8 cellular contexts compared by ENCODE assay signal in genomic region chr6:166955865-166956443, GRCh38. TPM values are rescaled to one million over a fixed set of nuclear protein-coding genes. Genes with fewer than 3 reads are reported as not detected.
DNase-seq lines count a peak whose midpoint lies in the region; ATAC-seq and TF ChIP-seq lines count a peak whose summit lies in the region.

No MANE protein-coding gene starts in this region.

- H3K4me1 ChIP-seq in CD4-positive, alpha-beta memory T cell (ENCODE audit: insufficient read depth, low read length): peaks cover 74% of the 10 kb centered on the region
- H3K4me1 ChIP-seq in prostate gland (replicated peaks): no peaks in the 10 kb centered on the region

- WGBS in prostate gland: 1% methylated on average over 44 of the region's 54 CpGs

- peaks cover 28 to 29% of the 10 kb centered on the region in 2 donors for H3K36me3 Mint-ChIP-seq in CD4-positive, alpha-beta memory T cell
- H3K36me3 Mint-ChIP-seq in WTC11: peaks cover 15% of the 10 kb centered on the region

- H3K9me3 Mint-ChIP-seq in CD4-positive, alpha-beta memory T cell: peaks cover 0 to 6% (median 0%) of the 10 kb centered on the region in 8 donors
- H3K9me3 Mint-ChIP-seq in WTC11: peaks cover 4% of the 10 kb centered on the region

- H3K27ac ChIP-seq in CD4-positive, alpha-beta memory T cell (ENCODE audit: low read depth, low read length): peak overlapping the region; percentile 92
- H3K27ac ChIP-seq in HL-60 (replicated peaks): peak overlapping the region; percentile 93
- peak overlapping the region; percentile 88 to 92 for H3K27ac ChIP-seq in prostate gland

- H3K9me3 ChIP-seq in CD4-positive, alpha-beta memory T cell (ENCODE audit: control insufficient read depth in 1 of 2, low read length in 2 of 2): no peaks in the 10 kb centered on the region
- H3K9me3 ChIP-seq in prostate gland: no peaks in the 10 kb centered on the region

- peak overlapping the region; percentile 68 to 95 for H3K4me3 ChIP-seq in CD4-positive, alpha-beta memory T cell (ENCODE audit: low read length in 2 of 2)
- peak overlapping the region; percentile 72 for H3K4me3 ChIP-seq in HL-60 (replicated peaks; ENCODE audit: insufficient read depth, low read length)
- peak overlapping the region; percentile 57 to 77 for H3K4me3 ChIP-seq in prostate gland

- intact Hi-C loops in CD4-positive, alpha-beta memory T cell (cut with micrococcal nuclease): loop anchor here (2.0 to 10.0 kb wide), 5 partner anchors 33 to 541 kb away; partner anchors contain the start of gene RPS6KA2
- intact Hi-C loops in Right ventricle myocardium superior (cut with DNase I) (no loop called here), prostate gland (cut with DNase I) (no loop called here)

- peaks cover 62 to 85% (median 72%) of the 10 kb centered on the region in 4 donors for H3K4me1 Mint-ChIP-seq in CD4-positive, alpha-beta memory T cell
- peaks cover 33% of the 10 kb centered on the region for H3K4me1 Mint-ChIP-seq in WTC11

- CTCF ChIA-PET in CD4-positive, alpha-beta memory T cell (lab: Charles Lee; ENCODE audit: partially characterized antibody): interaction anchor here (0.8 to 11.7 kb wide), 7 partner anchors 13 to 33 kb away, joined by 3 to 244 read pairs (median 5); no protein-coding TSS in a partner anchor
- CTCF ChIA-PET in WTC11 (lab: Charles Lee): interaction anchor here (1.0 to 3.3 kb wide), 4 partner anchors 19 to 181 kb away, joined by 3 to 20 read pairs (median 11); no protein-coding TSS in a partner anchor

- TF ChIP-seq POLR2A in prostate gland (IDR thresholded peaks at IDR 0.05): no peak

- H3K27ac Mint-ChIP-seq in CD4-positive, alpha-beta memory T cell: peak overlapping the region in 6 of 7 donors; percentile 92 to 100 (median 98)
- H3K27ac Mint-ChIP-seq in WTC11: no peak overlapping the region

- H3K27me3 Mint-ChIP-seq in CD4-positive, alpha-beta memory T cell: no peaks in the 10 kb centered on the region
- H3K27me3 Mint-ChIP-seq in WTC11 (ENCODE audit: low read depth): peaks cover 12% of the 10 kb centered on the region

- DNase-seq in CD4-positive, alpha-beta memory T cell: no peak
- DNase-seq in HL-60 (ENCODE audit: low read depth in 1 of 2, low spot score in 1 of 2) (peak in 1 of 2 experiments; percentile 43), WTC11 (ENCODE audit: low spot score) (no peak), Right ventricle myocardium superior (no peak), prostate gland (ENCODE audit: low spot score) (no peak), NCI-H128 (lab: John Stamatoyannopoulos, UW; ENCODE audit: unreplicated experiment) (no peak)
- no peak for DNase-seq in stimulated activated CD8-positive, alpha-beta memory T cell treated with anti-CD3 and anti-CD28 coated beads, Interleukin-4, amount 100 ng/mL, for 48 hours

- no peaks in the 10 kb centered on the region for H3K27me3 ChIP-seq in CD4-positive, alpha-beta memory T cell (ENCODE audit: insufficient read depth, low read length)
- H3K27me3 ChIP-seq in HL-60 (ENCODE audit: insufficient read depth, poor library complexity, severe bottlenecking) (no peaks in the 10 kb centered on the region), prostate gland (replicated peaks; ENCODE audit: insufficient read depth) (no peaks in the 10 kb centered on the region)

- no peak for TF ChIP-seq CTCF in HL-60 (IDR thresholded peaks at IDR 0.05; ENCODE audit: insufficient read depth, low read length)
- TF ChIP-seq CTCF in WTC11 (IDR thresholded peaks at IDR 0.05): no peak
- peak in 1 of 4 experiments; percentile 26 for TF ChIP-seq CTCF in prostate gland (IDR thresholded peaks at IDR 0.05)

- peak overlapping the region; percentile 91 to 100 (median 97) for H3K4me3 Mint-ChIP-seq in CD4-positive, alpha-beta memory T cell
- peak overlapping the region; percentile 78 for H3K4me3 Mint-ChIP-seq in WTC11

- POLR2A ChIA-PET in CD4-positive, alpha-beta memory T cell (lab: Charles Lee; ENCODE audit: partially characterized antibody): interaction anchor here (0.7 to 11.1 kb wide), 27 partner anchors 9 to 539 kb away, joined by 3 to 263 read pairs (median 6); partner anchors contain the start of genes CEP43 and RPS6KA2
- POLR2A ChIA-PET in WTC11 (lab: Charles Lee): interaction anchor here (1.5 to 1.7 kb wide), 2 partner anchors 43 to 181 kb away, joined by 3 to 8 read pairs; partner anchors contain the start of gene CEP43

- peak; percentile 6 for ATAC-seq in GM19328 (IDR thresholded peaks at IDR 0.05; ENCODE audit: unreplicated experiment)
- ATAC-seq in WTC11: peak; percentile 63
- ATAC-seq in Right ventricle myocardium superior (ENCODE audit: poor library complexity): peak; percentile 46

- H3K36me3 ChIP-seq in CD4-positive, alpha-beta memory T cell (ENCODE audit: insufficient read depth, low read length): peaks cover 9% of the 10 kb centered on the region
- H3K36me3 ChIP-seq in prostate gland: no peaks in the 10 kb centered on the region

TF ChIP-seq in WTC11, 78 proteins besides CTCF, POLR2A, EP300 and RAD21 (continues in another document):
- TF ChIP-seq ESRRA (CRISPR knock-in tag; IDR thresholded peaks at IDR 0.05; ENCODE audit: borderline replicate concordance) (no peak; the same call in 1 of the 2 replicates), ARID4B (CRISPR knock-in tag; IDR thresholded peaks at IDR 0.05; ENCODE audit: borderline replicate concordance) (0 out of 2 replicates have a peak, but pooled peaks have one; percentile 16), ELF4 (CRISPR knock-in tag; IDR thresholded peaks at IDR 0.05; ENCODE audit: low read depth) (0 out of 2 replicates have a peak, but pooled peaks have one; percentile 57), GRHL2 (CRISPR knock-in tag; IDR thresholded peaks at IDR 0.05; ENCODE audit: insufficient replicate concordance, severe bottlenecking) (no peak), USF2 (CRISPR knock-in tag; IDR thresholded peaks at IDR 0.05) (no peak), HMGXB4 (CRISPR knock-in tag; IDR thresholded peaks at IDR 0.05) (0 out of 2 replicates have a peak, but pooled peaks have one; percentile 19), MYBL2 (CRISPR knock-in tag; IDR thresholded peaks at IDR 0.05) (no peak), ATF1 (CRISPR knock-in tag; IDR thresholded peaks at IDR 0.05) (0 out of 2 replicates have a peak, but pooled peaks have one; percentile 46)

RNA-seq across cellular contexts. Expression of gene RNASET2, which starts 0.4 kb away (rescaled TPM):
- total RNA-seq in CD4-positive, alpha-beta memory T cell: 100 to 1,000 TPM; 296 to 306 TPM
- polyA plus RNA-seq in CD4-positive, alpha-beta memory T cell: 100 to 1,000 TPM; 544 to 586 TPM
- total RNA-seq in WTC11 (2021) (35.6 to 44.3 TPM (median 41.9 TPM) in 3 replicates), Right ventricle myocardium superior (12.3 TPM), prostate gland (100 to 1,000 TPM in 1 of 2 donors, 10 to 100 TPM in 1; 81.3 to 180 TPM)

RNA-seq across cellular contexts. Expression of gene CEP43, which starts 43.2 kb away (rescaled TPM):
- 10 to 100 TPM; 19.5 to 24.9 TPM for total RNA-seq in CD4-positive, alpha-beta memory T cell
- polyA plus RNA-seq in CD4-positive, alpha-beta memory T cell: 1 to 10 TPM; 4.1 to 4.4 TPM
- total RNA-seq in WTC11 (2021) (23.4 to 25.6 TPM (median 25.1 TPM) in 3 replicates), Right ventricle myocardium superior (13.2 TPM), prostate gland (10 to 100 TPM; 13.3 to 25.7 TPM)

Comparison
In these comparisons a context has a peak if more than half of its experiments do, and no peak if none do; other contexts are left out.
1. ATAC-seq: peak in every context shown above with its lines; median percentile 63 in WTC11; 46 in Right ventricle myocardium superior; 6 in GM19328.